1 cellular context compared by ENCODE assay signal in the genomic region with DNA sequence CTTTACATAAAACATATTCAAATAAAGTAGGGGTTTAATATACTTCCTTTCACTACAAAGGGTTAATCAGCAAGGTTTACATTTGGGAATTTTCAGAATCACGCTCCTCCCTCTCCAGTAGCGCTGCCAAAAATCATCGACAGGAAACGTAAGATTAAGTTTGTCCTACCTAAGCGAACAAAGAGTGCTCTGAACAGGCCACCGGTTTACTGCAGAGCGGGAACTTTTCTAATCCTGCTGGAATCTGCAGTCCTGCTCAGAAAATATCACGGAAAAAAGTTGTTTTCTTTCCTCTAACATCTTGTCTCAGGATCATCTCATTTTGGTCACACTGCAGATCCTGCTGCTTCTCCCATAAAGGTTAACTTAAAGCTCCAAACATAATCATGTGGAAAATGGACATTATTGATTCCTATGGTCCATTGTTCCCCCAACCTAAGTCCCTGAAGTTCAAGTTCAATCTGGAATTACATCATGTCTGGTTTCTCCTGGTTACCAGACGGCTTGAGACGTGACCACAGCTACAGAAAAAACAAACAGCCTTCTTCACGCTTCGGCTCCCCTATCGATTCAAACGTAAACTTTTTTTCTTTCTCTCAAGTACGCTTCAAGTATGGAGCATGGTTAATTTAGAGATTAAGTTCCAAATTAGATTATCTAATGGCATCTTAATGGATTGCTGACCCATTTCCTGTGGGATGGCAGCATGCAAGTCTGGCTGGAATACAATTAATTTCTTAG.
TF ChIP-seq lines count a peak whose summit lies in the region.

No MANE protein-coding gene starts in this region.

TF ChIP-seq in HEK293, 187 proteins besides CTCF, POLR2A, EP300 and RAD21 (continued from another document and continues in another):
- TF ChIP-seq ZNF664 (tag by site-specific recombination; IDR thresholded peaks at IDR 0.05) (peak; percentile 83), SP3 (tag by site-specific recombination; IDR thresholded peaks at IDR 0.05) (peak; percentile 45), ZSCAN30 (tag by site-specific recombination; IDR thresholded peaks at IDR 0.05) (peak; percentile 55; the same call in 1 of the 2 replicates), ZNF521 (tag by site-specific recombination; IDR thresholded peaks at IDR 0.05) (no peak), ZNF184 (tag by site-specific recombination; IDR thresholded peaks at IDR 0.05) (peak; percentile 68; the same call in 1 of the 2 replicates), HOXC10 (CRISPR knock-in tag; IDR thresholded peaks at IDR 0.05) (no peak), ZBTB7A (tag by site-specific recombination; IDR thresholded peaks at IDR 0.05; ENCODE audit: low read depth) (no peak), ZSCAN23 (tag by site-specific recombination; IDR thresholded peaks at IDR 0.05) (peak; percentile 87; the same call in 1 of the 2 replicates), KLF1 (tag by site-specific recombination; IDR thresholded peaks at IDR 0.05) (no peak), ZNF426 (tag by site-specific recombination; IDR thresholded peaks at IDR 0.05) (no peak), ZNF514 (tag by site-specific recombination; IDR thresholded peaks at IDR 0.05) (no peak), ZNF830 (tag by site-specific recombination; IDR thresholded peaks at IDR 0.05; ENCODE audit: low read depth) (no peak), ZNF10 (tag by site-specific recombination; IDR thresholded peaks at IDR 0.05) (0 out of 2 replicates have a peak, but pooled peaks have one; percentile 20), ZNF302 (tag by site-specific recombination; IDR thresholded peaks at IDR 0.05; ENCODE audit: low read depth) (no peak), ZBTB17 (tag by site-specific recombination; IDR thresholded peaks at IDR 0.05) (peak; percentile 90), SALL2 (tag by site-specific recombination; IDR thresholded peaks at IDR 0.05; ENCODE audit: borderline replicate concordance) (no peak), ZNF473 (tag by site-specific recombination; IDR thresholded peaks at IDR 0.05) (no peak), ZNF792 (tag by site-specific recombination; IDR thresholded peaks at IDR 0.05) (0 out of 2 replicates have a peak, but pooled peaks have one; percentile 37), GFI1B (tag by site-specific recombination; IDR thresholded peaks at IDR 0.05) (peak; percentile 73), MYNN (tag by site-specific recombination; IDR thresholded peaks at IDR 0.05; ENCODE audit: borderline replicate concordance) (no peak), ZNF707 (tag by site-specific recombination; IDR thresholded peaks at IDR 0.05) (no peak), OSR2 (tag by site-specific recombination; IDR thresholded peaks at IDR 0.05) (peak; percentile 92), REPIN1 (tag by site-specific recombination; IDR thresholded peaks at IDR 0.05; ENCODE audit: low read depth) (no peak; the same call in 1 of the 2 replicates), FEZF1 (tag by site-specific recombination; IDR thresholded peaks at IDR 0.05) (peak; percentile 95), ZNF843 (tag by site-specific recombination; IDR thresholded peaks at IDR 0.05) (peak; percentile 97), KLF7 (tag by site-specific recombination; IDR thresholded peaks at IDR 0.05; ENCODE audit: borderline replicate concordance) (no peak), ZNF174 (tag by site-specific recombination; IDR thresholded peaks at IDR 0.05) (no peak), ZNF548 (tag by site-specific recombination; IDR thresholded peaks at IDR 0.05) (no peak), ZNF549 (tag by site-specific recombination; IDR thresholded peaks at IDR 0.05) (no peak), ZNF791 (tag by site-specific recombination; IDR thresholded peaks at IDR 0.05) (no peak), ZNF501 (tag by site-specific recombination; IDR thresholded peaks at IDR 0.05) (peak; percentile 68; the same call in 1 of the 2 replicates), ZNF202 (tag by site-specific recombination; IDR thresholded peaks at IDR 0.05; ENCODE audit: borderline replicate concordance) (no peak), KLF16 (tag by site-specific recombination; IDR thresholded peaks at IDR 0.05) (no peak), ZNF561 (tag by site-specific recombination; IDR thresholded peaks at IDR 0.05; ENCODE audit: borderline replicate concordance) (0 out of 2 replicates have a peak, but pooled peaks have one; percentile 57), ZNF558 (tag by site-specific recombination; IDR thresholded peaks at IDR 0.05) (peak; percentile 52; the same call in 1 of the 2 replicates), ZNF138 (tag by site-specific recombination; IDR thresholded peaks at IDR 0.05; ENCODE audit: borderline replicate concordance) (no peak), BCL11B (tag by site-specific recombination; IDR thresholded peaks at IDR 0.05; ENCODE audit: low read depth) (no peak)
- TF ChIP-seq, protein P1, sequence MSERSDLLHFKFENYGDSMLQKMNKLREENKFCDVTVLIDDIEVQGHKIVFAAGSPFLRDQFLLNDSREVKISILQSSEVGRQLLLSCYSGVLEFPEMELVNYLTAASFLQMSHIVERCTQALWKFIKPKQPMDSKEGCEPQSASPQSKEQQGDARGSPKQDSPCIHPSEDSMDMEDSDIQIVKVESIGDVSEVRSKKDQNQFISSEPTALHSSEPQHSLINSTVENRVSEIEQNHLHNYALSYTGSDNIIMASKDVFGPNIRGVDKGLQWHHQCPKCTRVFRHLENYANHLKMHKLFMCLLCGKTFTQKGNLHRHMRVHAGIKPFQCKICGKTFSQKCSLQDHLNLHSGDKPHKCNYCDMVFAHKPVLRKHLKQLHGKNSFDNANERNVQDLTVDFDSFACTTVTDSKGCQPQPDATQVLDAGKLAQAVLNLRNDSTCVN (tag by site-specific recombination; optimal IDR thresholded peaks at IDR 0.05), result no peak
- TF ChIP-seq, protein P2, sequence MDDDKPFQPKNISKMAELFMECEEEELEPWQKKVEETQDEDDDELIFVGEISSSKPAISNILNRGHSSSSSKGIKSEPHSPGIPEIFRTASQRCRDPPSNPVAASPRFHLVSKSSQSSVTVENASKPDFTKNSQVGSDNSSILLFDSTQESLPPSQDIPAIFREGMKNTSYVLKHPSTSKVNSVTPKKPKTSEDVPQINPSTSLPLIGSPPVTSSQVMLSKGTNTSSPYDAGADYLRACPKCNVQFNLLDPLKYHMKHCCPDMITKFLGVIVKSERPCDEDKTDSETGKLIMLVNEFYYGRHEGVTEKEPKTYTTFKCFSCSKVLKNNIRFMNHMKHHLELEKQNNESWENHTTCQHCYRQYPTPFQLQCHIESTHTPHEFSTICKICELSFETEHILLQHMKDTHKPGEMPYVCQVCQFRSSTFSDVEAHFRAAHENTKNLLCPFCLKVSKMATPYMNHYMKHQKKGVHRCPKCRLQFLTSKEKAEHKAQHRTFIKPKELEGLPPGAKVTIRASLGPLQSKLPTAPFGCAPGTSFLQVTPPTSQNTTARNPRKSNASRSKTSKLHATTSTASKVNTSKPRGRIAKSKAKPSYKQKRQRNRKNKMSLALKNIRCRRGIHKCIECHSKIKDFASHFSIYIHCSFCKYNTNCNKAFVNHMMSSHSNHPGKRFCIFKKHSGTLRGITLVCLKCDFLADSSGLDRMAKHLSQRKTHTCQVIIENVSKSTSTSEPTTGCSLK (tag by site-specific recombination; IDR thresholded peaks at IDR 0.05), result no peak
- TF ChIP-seq, protein P3, sequence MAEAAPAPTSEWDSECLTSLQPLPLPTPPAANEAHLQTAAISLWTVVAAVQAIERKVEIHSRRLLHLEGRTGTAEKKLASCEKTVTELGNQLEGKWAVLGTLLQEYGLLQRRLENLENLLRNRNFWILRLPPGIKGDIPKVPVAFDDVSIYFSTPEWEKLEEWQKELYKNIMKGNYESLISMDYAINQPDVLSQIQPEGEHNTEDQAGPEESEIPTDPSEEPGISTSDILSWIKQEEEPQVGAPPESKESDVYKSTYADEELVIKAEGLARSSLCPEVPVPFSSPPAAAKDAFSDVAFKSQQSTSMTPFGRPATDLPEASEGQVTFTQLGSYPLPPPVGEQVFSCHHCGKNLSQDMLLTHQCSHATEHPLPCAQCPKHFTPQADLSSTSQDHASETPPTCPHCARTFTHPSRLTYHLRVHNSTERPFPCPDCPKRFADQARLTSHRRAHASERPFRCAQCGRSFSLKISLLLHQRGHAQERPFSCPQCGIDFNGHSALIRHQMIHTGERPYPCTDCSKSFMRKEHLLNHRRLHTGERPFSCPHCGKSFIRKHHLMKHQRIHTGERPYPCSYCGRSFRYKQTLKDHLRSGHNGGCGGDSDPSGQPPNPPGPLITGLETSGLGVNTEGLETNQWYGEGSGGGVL (tag by site-specific recombination; IDR thresholded peaks at IDR 0.05), result peak; percentile 55
- TF ChIP-seq, protein P4, sequence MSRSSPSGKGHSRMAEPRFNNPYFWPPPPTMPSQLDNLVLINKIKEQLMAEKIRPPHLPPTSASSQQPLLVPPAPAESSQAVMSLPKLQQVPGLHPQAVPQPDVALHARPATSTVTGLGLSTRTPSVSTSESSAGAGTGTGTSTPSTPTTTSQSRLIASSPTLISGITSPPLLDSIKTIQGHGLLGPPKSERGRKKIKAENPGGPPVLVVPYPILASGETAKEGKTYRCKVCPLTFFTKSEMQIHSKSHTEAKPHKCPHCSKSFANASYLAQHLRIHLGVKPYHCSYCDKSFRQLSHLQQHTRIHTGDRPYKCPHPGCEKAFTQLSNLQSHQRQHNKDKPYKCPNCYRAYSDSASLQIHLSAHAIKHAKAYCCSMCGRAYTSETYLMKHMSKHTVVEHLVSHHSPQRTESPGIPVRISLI (tag by site-specific recombination; IDR thresholded peaks at IDR 0.05), result peak; percentile 98
- TF ChIP-seq, protein P5, sequence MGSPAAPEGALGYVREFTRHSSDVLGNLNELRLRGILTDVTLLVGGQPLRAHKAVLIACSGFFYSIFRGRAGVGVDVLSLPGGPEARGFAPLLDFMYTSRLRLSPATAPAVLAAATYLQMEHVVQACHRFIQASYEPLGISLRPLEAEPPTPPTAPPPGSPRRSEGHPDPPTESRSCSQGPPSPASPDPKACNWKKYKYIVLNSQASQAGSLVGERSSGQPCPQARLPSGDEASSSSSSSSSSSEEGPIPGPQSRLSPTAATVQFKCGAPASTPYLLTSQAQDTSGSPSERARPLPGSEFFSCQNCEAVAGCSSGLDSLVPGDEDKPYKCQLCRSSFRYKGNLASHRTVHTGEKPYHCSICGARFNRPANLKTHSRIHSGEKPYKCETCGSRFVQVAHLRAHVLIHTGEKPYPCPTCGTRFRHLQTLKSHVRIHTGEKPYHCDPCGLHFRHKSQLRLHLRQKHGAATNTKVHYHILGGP (tag by site-specific recombination; IDR thresholded peaks at IDR 0.05), result peak; percentile 57; the same call in 1 of the 2 replicates
- TF ChIP-seq, protein P6, sequence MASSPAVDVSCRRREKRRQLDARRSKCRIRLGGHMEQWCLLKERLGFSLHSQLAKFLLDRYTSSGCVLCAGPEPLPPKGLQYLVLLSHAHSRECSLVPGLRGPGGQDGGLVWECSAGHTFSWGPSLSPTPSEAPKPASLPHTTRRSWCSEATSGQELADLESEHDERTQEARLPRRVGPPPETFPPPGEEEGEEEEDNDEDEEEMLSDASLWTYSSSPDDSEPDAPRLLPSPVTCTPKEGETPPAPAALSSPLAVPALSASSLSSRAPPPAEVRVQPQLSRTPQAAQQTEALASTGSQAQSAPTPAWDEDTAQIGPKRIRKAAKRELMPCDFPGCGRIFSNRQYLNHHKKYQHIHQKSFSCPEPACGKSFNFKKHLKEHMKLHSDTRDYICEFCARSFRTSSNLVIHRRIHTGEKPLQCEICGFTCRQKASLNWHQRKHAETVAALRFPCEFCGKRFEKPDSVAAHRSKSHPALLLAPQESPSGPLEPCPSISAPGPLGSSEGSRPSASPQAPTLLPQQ (tag by site-specific recombination; IDR thresholded peaks at IDR 0.05), result peak; percentile 71
- TF ChIP-seq, protein P7, sequence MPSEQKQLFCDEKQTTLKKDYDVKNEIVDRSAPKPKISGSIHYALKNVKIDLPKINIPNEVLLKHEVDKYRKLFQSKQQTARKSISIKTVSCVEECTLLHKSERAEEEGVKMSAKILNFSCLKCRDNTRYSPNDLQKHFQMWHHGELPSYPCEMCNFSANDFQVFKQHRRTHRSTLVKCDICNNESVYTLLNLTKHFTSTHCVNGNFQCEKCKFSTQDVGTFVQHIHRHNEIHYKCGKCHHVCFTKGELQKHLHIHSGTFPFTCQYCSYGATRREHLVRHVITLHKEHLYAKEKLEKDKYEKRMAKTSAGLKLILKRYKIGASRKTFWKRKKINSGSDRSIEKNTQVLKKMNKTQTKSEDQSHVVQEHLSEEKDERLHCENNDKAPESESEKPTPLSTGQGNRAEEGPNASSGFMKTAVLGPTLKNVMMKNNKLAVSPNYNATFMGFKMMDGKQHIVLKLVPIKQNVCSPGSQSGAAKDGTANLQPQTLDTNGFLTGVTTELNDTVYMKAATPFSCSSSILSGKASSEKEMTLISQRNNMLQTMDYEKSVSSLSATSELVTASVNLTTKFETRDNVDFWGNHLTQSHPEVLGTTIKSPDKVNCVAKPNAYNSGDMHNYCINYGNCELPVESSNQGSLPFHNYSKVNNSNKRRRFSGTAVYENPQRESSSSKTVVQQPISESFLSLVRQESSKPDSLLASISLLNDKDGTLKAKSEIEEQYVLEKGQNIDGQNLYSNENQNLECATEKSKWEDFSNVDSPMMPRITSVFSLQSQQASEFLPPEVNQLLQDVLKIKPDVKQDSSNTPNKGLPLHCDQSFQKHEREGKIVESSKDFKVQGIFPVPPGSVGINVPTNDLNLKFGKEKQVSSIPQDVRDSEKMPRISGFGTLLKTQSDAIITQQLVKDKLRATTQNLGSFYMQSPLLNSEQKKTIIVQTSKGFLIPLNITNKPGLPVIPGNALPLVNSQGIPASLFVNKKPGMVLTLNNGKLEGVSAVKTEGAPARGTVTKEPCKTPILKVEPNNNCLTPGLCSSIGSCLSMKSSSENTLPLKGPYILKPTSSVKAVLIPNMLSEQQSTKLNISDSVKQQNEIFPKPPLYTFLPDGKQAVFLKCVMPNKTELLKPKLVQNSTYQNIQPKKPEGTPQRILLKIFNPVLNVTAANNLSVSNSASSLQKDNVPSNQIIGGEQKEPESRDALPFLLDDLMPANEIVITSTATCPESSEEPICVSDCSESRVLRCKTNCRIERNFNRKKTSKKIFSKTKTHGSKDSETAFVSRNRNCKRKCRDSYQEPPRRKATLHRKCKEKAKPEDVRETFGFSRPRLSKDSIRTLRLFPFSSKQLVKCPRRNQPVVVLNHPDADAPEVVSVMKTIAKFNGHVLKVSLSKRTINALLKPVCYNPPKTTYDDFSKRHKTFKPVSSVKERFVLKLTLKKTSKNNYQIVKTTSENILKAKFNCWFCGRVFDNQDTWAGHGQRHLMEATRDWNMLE (tag by site-specific recombination; conservative IDR thresholded peaks at IDR 0.05; ENCODE audit: low read depth), result peak; percentile 40; the same call in 1 of the 2 replicates
- TF ChIP-seq, protein P8, sequence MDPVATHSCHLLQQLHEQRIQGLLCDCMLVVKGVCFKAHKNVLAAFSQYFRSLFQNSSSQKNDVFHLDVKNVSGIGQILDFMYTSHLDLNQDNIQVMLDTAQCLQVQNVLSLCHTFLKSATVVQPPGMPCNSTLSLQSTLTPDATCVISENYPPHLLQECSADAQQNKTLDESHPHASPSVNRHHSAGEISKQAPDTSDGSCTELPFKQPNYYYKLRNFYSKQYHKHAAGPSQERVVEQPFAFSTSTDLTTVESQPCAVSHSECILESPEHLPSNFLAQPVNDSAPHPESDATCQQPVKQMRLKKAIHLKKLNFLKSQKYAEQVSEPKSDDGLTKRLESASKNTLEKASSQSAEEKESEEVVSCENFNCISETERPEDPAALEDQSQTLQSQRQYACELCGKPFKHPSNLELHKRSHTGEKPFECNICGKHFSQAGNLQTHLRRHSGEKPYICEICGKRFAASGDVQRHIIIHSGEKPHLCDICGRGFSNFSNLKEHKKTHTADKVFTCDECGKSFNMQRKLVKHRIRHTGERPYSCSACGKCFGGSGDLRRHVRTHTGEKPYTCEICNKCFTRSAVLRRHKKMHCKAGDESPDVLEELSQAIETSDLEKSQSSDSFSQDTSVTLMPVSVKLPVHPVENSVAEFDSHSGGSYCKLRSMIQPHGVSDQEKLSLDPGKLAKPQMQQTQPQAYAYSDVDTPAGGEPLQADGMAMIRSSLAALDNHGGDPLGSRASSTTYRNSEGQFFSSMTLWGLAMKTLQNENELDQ (tag by site-specific recombination; IDR thresholded peaks at IDR 0.05; ENCODE audit: low read depth), result no peak
